26 cellular contexts compared by ENCODE assay signal in genomic region chr19:50830266-50831025, GRCh38. TPM values are rescaled to one million over a fixed set of nuclear protein-coding genes. Genes with fewer than 3 reads are reported as not detected.
DNase-seq lines count a peak whose midpoint lies in the region; ATAC-seq and TF ChIP-seq lines count a peak whose summit lies in the region.
"Had no signal": no experiment of that assay in that cellular context is flagged by ENCODE, and none has a peak within 500 bp of the region (broad histone marks: within the 10 kb centered on the region; RNA-seq: fewer than 3 reads in every experiment).

No MANE protein-coding gene starts in this region.

- H3K9me3 Mint-ChIP-seq in chondrocyte (ENCODE audit: low read depth), result no peaks in the 10 kb centered on the region
- H3K9me3 Mint-ChIP-seq in activated T-cell treated with anti-CD3 and anti-CD28 coated beads, Interleukin-2, amount 50 U/mL, for 24 hours, result no peaks in the 10 kb centered on the region
- H3K9me3 Mint-ChIP-seq: activated naive CD4-positive, alpha-beta T cell treated with anti-CD3 and anti-CD28 coated beads for 36 hours; natural killer cell treated with Interleukin-12 subunit alpha and Interleukin-12 subunit beta and Interleukin-15 and Interleukin-18, amount 100 ng/mL, for 72 hours had no signal

- no peak for TF ChIP-seq CTCF in chondrocyte (IDR thresholded peaks at IDR 0.05)

- peaks cover 16% of the 10 kb centered on the region for H3K27me3 Mint-ChIP-seq in chondrocyte (ENCODE audit: low read depth)
- peaks cover 70% of the 10 kb centered on the region for H3K27me3 Mint-ChIP-seq in activated T-cell treated with anti-CD3 and anti-CD28 coated beads, Interleukin-2, amount 50 U/mL, for 24 hours

- DNase-seq in Daoy (ENCODE audit: low read depth) (peak; percentile 62), chondrocyte (ENCODE audit: low spot score) (peak; percentile 85), posterior vena cava (ENCODE audit: low spot score) (peak; percentile 75), GOT3 (lab: John Stamatoyannopoulos, UW) (no peak)
- DNase-seq in activated T-cell treated with anti-CD3 and anti-CD28 coated beads, Interleukin-2, amount 50 U/mL, for 24 hours, result no peak
- DNase-seq: activated CD4-positive, alpha-beta T cell treated with anti-CD3 and anti-CD28 coated beads for 36 hours; activated CD8-positive, alpha-beta memory T cell treated with anti-CD3 and anti-CD28 coated beads for 24 hours; activated naive CD4-positive, alpha-beta T cell treated with anti-CD3 and anti-CD28 coated beads for 36 hours; activated T-cell treated with anti-CD3 and anti-CD28 coated beads, Interleukin-2, amount 50 U/mL, for 48 hours; C1 segment of cervical spinal cord; caudate nucleus; DMS 273 treated with DMSO at 0.1 percent for 48 hours; heart left ventricle; left lung; NCI-H1092 treated with DMSO at 0.1 percent for 48 hours; NCI-H446; SHP77 treated with DMSO at 0.1 percent for 48 hours; sigmoid colon; stimulated activated CD8-positive, alpha-beta memory T cell treated with anti-CD3 and anti-CD28 coated beads, Interleukin-4, amount 100 ng/mL, for 48 hours; substantia nigra had no signal

- no peak for ATAC-seq in HG02763 (IDR thresholded peaks at IDR 0.05; ENCODE audit: unreplicated experiment)
- ATAC-seq: activated CD4-positive, alpha-beta T cell treated with anti-CD3 and anti-CD28 coated beads for 36 hours; left lung had no signal

- peaks cover 3% of the 10 kb centered on the region for H3K4me1 Mint-ChIP-seq in chondrocyte (ENCODE audit: low read depth)
- H3K4me1 Mint-ChIP-seq in activated T-cell treated with anti-CD3 and anti-CD28 coated beads, Interleukin-2, amount 50 U/mL, for 24 hours (ENCODE audit: low read depth), result peaks cover 5% of the 10 kb centered on the region

- no peak overlapping the region for H3K27ac Mint-ChIP-seq in chondrocyte (ENCODE audit: unreplicated experiment)
- H3K27ac Mint-ChIP-seq in activated T-cell treated with anti-CD3 and anti-CD28 coated beads, Interleukin-2, amount 50 U/mL, for 24 hours, result no peak overlapping the region
- H3K27ac Mint-ChIP-seq: activated CD4-positive, alpha-beta T cell treated with anti-CD3 and anti-CD28 coated beads for 36 hours; activated naive CD4-positive, alpha-beta T cell treated with anti-CD3 and anti-CD28 coated beads for 36 hours; natural killer cell treated with Interleukin-12 subunit alpha and Interleukin-12 subunit beta and Interleukin-15 and Interleukin-18, amount 100 ng/mL, for 72 hours had no signal

- H3K36me3 Mint-ChIP-seq in chondrocyte (ENCODE audit: low read depth), result no peaks in the 10 kb centered on the region
- H3K36me3 Mint-ChIP-seq in activated T-cell treated with anti-CD3 and anti-CD28 coated beads, Interleukin-2, amount 50 U/mL, for 24 hours (ENCODE audit: low read depth), result no peaks in the 10 kb centered on the region
- H3K36me3 Mint-ChIP-seq: natural killer cell treated with Interleukin-12 subunit alpha and Interleukin-12 subunit beta and Interleukin-15 and Interleukin-18, amount 100 ng/mL, for 72 hours had no signal

- H3K4me3 Mint-ChIP-seq in chondrocyte (ENCODE audit: unreplicated experiment), result no peak overlapping the region
- H3K4me3 Mint-ChIP-seq in activated T-cell treated with anti-CD3 and anti-CD28 coated beads, Interleukin-2, amount 50 U/mL, for 24 hours, result no peak overlapping the region
- H3K4me3 Mint-ChIP-seq: activated CD4-positive, alpha-beta T cell treated with anti-CD3 and anti-CD28 coated beads for 36 hours; activated naive CD4-positive, alpha-beta T cell treated with anti-CD3 and anti-CD28 coated beads for 36 hours; natural killer cell treated with Interleukin-12 subunit alpha and Interleukin-12 subunit beta and Interleukin-15 and Interleukin-18, amount 100 ng/mL, for 72 hours had no signal

- intact Hi-C loops in posterior vena cava (cut with DNase I), result no loop called here

RNA-seq across cellular contexts. Expression of gene KLK15, which starts 2.9 kb away (rescaled TPM):
- 1.0 TPM in 1 of 2 replicates, not detected in the other for total RNA-seq in Daoy (2014; rRNA removed; shearing (Covaris generic))
- total RNA-seq in chondrocyte (not detected in 3 replicates), posterior vena cava (not detected)
- total RNA-seq: activated CD4-positive, alpha-beta T cell treated with anti-CD3 and anti-CD28 coated beads for 36 hours; activated naive CD4-positive, alpha-beta T cell treated with anti-CD3 and anti-CD28 coated beads for 36 hours; dorsolateral prefrontal cortex; H4; heart left ventricle; left lung; natural killer cell treated with Interleukin-12 subunit alpha and Interleukin-12 subunit beta and Interleukin-15 and Interleukin-18, amount 100 ng/mL, for 72 hours; sigmoid colon; T-helper 1 cell treated with Interleukin-12 subunit alpha and Interleukin-12 subunit beta and Interleukin-4 antibody, amounts not matched to agents 30 ng/mL and 1 ng/mL, for 36 hours; urinary bladder had no signal

RNA-seq across cellular contexts. Expression of gene KLK1, which starts 6.9 kb away (rescaled TPM):
- total RNA-seq in Daoy (2014; rRNA removed; shearing (Covaris generic)), result not detected in 2 replicates
- not detected in 3 replicates for total RNA-seq in chondrocyte
- under 1 TPM in 1 of 2 donors, not detected in 1; 0.67 TPM for total RNA-seq in posterior vena cava
- total RNA-seq: H4; natural killer cell treated with Interleukin-12 subunit alpha and Interleukin-12 subunit beta and Interleukin-15 and Interleukin-18, amount 100 ng/mL, for 72 hours; sigmoid colon; urinary bladder had no signal

RNA-seq across cellular contexts. Expression of gene KLK3, which starts 24.3 kb away (rescaled TPM):
- not detected in 2 replicates for total RNA-seq in Daoy (2014; rRNA removed; shearing (Covaris generic))
- total RNA-seq in chondrocyte (not detected in 3 replicates), posterior vena cava (not detected)
- total RNA-seq: activated CD4-positive, alpha-beta T cell treated with anti-CD3 and anti-CD28 coated beads for 36 hours; activated naive CD4-positive, alpha-beta T cell treated with anti-CD3 and anti-CD28 coated beads for 36 hours; H4; heart left ventricle; left lung; natural killer cell treated with Interleukin-12 subunit alpha and Interleukin-12 subunit beta and Interleukin-15 and Interleukin-18, amount 100 ng/mL, for 72 hours; sigmoid colon; T-helper 1 cell treated with Interleukin-12 subunit alpha and Interleukin-12 subunit beta and Interleukin-4 antibody, amounts not matched to agents 30 ng/mL and 1 ng/mL, for 36 hours; urinary bladder had no signal

RNA-seq across cellular contexts. Expression of gene ACP4, which starts 40.2 kb away (rescaled TPM):
- total RNA-seq in Daoy (2014; rRNA removed; shearing (Covaris generic)), result not detected in 2 replicates
- total RNA-seq in chondrocyte (not detected in 3 replicates), posterior vena cava (not detected)
- total RNA-seq: activated CD4-positive, alpha-beta T cell treated with anti-CD3 and anti-CD28 coated beads for 36 hours; activated naive CD4-positive, alpha-beta T cell treated with anti-CD3 and anti-CD28 coated beads for 36 hours; dorsolateral prefrontal cortex; H4; heart left ventricle; left lung; natural killer cell treated with Interleukin-12 subunit alpha and Interleukin-12 subunit beta and Interleukin-15 and Interleukin-18, amount 100 ng/mL, for 72 hours; sigmoid colon; T-helper 1 cell treated with Interleukin-12 subunit alpha and Interleukin-12 subunit beta and Interleukin-4 antibody, amounts not matched to agents 30 ng/mL and 1 ng/mL, for 36 hours; urinary bladder had no signal

RNA-seq across cellular contexts. Expression of gene KLK2, which starts 42.8 kb away (rescaled TPM):
- total RNA-seq in Daoy (2014; rRNA removed; shearing (Covaris generic)), result 0.06 and 0.48 TPM in 2 replicates
- total RNA-seq in chondrocyte (not detected in 3 replicates), posterior vena cava (not detected)
- total RNA-seq: activated CD4-positive, alpha-beta T cell treated with anti-CD3 and anti-CD28 coated beads for 36 hours; activated naive CD4-positive, alpha-beta T cell treated with anti-CD3 and anti-CD28 coated beads for 36 hours; H4; heart left ventricle; left lung; natural killer cell treated with Interleukin-12 subunit alpha and Interleukin-12 subunit beta and Interleukin-15 and Interleukin-18, amount 100 ng/mL, for 72 hours; sigmoid colon; T-helper 1 cell treated with Interleukin-12 subunit alpha and Interleukin-12 subunit beta and Interleukin-4 antibody, amounts not matched to agents 30 ng/mL and 1 ng/mL, for 36 hours; urinary bladder had no signal

Comparison
In these comparisons a context has a peak if more than half of its experiments do, and no peak if none do; other contexts are left out.
1. DNase-seq: peak in Daoy (single experiment), chondrocyte (single experiment) and posterior vena cava (single experiment); none in GOT3 (single experiment) and activated T-cell treated with anti-CD3 and anti-CD28 coated beads, Interleukin-2, amount 50 U/mL, for 24 hours (single experiment).